Comparison of ENCODE assay signal across 29 cellular contexts in the genomic region with DNA sequence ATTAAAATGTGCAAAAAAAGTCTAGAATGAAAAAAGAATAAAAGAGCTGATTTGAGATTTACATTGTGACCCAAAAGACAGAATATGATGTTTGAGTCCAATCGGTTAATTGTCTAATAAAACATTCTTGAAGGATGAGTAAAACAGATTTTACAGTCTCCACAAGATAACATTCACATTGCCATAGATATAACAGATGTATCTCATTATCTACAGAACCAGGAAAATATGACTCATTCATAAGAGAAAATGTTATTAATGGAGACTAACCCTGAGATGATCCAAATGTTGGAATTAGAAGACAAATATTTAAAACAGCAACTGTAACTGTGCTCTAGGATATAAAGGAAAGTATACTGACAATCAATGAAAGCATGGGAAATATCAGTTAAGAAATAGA.
"Had no signal": no experiment of that assay in that cellular context is flagged by ENCODE, and none has a peak within 500 bp of the region (broad histone marks: within the 10 kb centered on the region; RNA-seq: fewer than 3 reads in every experiment).

No MANE protein-coding gene starts in this region.

- H3K4me1 Mint-ChIP-seq: activated B cell treated with CpG ODN at 0.5 μM for 24 hours; activated CD8-positive, alpha-beta memory T cell treated with anti-CD3 and anti-CD28 coated beads, Interleukin-2, amount 10 ng/mL, durations not matched to agents 7 days and 5 days; brain; immature natural killer cell; mesothelial cell of epicardium; naive B cell; nephron progenitor cell; stimulated activated naive B cell treated with anti-CD40 and anti-IgM and Interleukin-4, amounts not matched to agents 10 μg/mL and 1 μg/mL and 100 μg/mL, for 72 hours had no signal

- H3K27ac Mint-ChIP-seq: activated B cell treated with CpG ODN at 0.5 μM for 24 hours; activated CD8-positive, alpha-beta memory T cell treated with anti-CD3 and anti-CD28 coated beads, Interleukin-2, amount 10 ng/mL, durations not matched to agents 7 days and 5 days; activated CD8-positive, alpha-beta T cell treated with anti-CD3 and anti-CD28 coated beads, Interleukin-2, amount 10 ng/mL, durations not matched to agents 7 days and 5 days; activated naive CD4-positive, alpha-beta T cell treated with anti-CD3 and anti-CD28 coated beads, Interleukin-2, amount 50 U/mL, for 72 hours; brain; immature natural killer cell; mesothelial cell of epicardium; naive B cell; nephron progenitor cell; stimulated activated naive B cell treated with anti-CD40 and anti-IgM and Interleukin-4, amounts not matched to agents 10 μg/mL and 1 μg/mL and 100 μg/mL, for 72 hours had no signal

- H3K36me3 ChIP-seq: cardiac muscle cell, colonic mucosa, heart left ventricle, neutrophil, pancreas, sigmoid colon, stomach, thyroid gland, upper lobe of left lung had no signal

- H3K4me3 ChIP-seq: cardiac muscle cell, colonic mucosa, heart left ventricle, pancreas, psoas muscle, sigmoid colon, stomach, thyroid gland, upper lobe of left lung had no signal

- DNase-seq: activated B cell treated with CpG ODN at 0.5 μM for 24 hours; activated CD4-positive, alpha-beta T cell treated with anti-CD3 and anti-CD28 coated beads, Interleukin-2, amount 50 U/mL, for 1 hour; activated CD8-positive, alpha-beta memory T cell treated with anti-CD3 and anti-CD28 coated beads, Interleukin-2, amount 10 ng/mL, durations not matched to agents 7 days and 5 days; activated CD8-positive, alpha-beta T cell treated with anti-CD3 and anti-CD28 coated beads, Interleukin-2, amount 10 ng/mL, durations not matched to agents 7 days and 5 days; activated naive CD4-positive, alpha-beta T cell; activated T-cell treated with anti-CD3 and anti-CD28 coated beads, Interleukin-2, amount 50 U/mL, for 72 hours; anterior cingulate cortex; cerebellar nuclear complex; colonic mucosa; effector memory CD4-positive, alpha-beta T cell; heart left ventricle; hypothalamus; immature natural killer cell; naive B cell; nephron progenitor cell; pancreas; psoas muscle; sigmoid colon; small intestine; stimulated activated CD4-positive, alpha-beta T cell treated with anti-CD3 and anti-CD28 coated beads, Interleukin-1b, Interleukin-23, amount 100 ng/mL, for 48 hours; stimulated activated naive B cell treated with anti-CD40 and anti-IgM and Interleukin-4, amounts not matched to agents 10 μg/mL and 1 μg/mL and 100 μg/mL, for 72 hours; stomach; thyroid gland; upper lobe of left lung had no signal

- H3K4me1 ChIP-seq: colonic mucosa, heart left ventricle, pancreas, psoas muscle, sigmoid colon, stomach, thyroid gland, upper lobe of left lung had no signal

- H3K4me3 Mint-ChIP-seq: activated B cell treated with CpG ODN at 0.5 μM for 24 hours; activated CD8-positive, alpha-beta memory T cell treated with anti-CD3 and anti-CD28 coated beads, Interleukin-2, amount 10 ng/mL, durations not matched to agents 7 days and 5 days; activated CD8-positive, alpha-beta T cell treated with anti-CD3 and anti-CD28 coated beads, Interleukin-2, amount 10 ng/mL, durations not matched to agents 7 days and 5 days; activated T-cell treated with anti-CD3 and anti-CD28 coated beads, Interleukin-2, amount 50 U/mL, for 72 hours; brain; immature natural killer cell; mesothelial cell of epicardium; naive B cell; nephron progenitor cell; stimulated activated naive B cell treated with anti-CD40 and anti-IgM and Interleukin-4, amounts not matched to agents 10 μg/mL and 1 μg/mL and 100 μg/mL, for 72 hours had no signal

- H3K9me3 ChIP-seq: colonic mucosa, neutrophil, pancreas, psoas muscle, thyroid gland had no signal

- FAIRE-seq: pancreas, small intestine had no signal

- H3K27ac ChIP-seq: cardiac muscle cell, colonic mucosa, heart left ventricle, neutrophil, pancreas, psoas muscle, sigmoid colon, stomach, thyroid gland, upper lobe of left lung had no signal

- ATAC-seq: activated CD8-positive, alpha-beta memory T cell treated with anti-CD3 and anti-CD28 coated beads, Interleukin-2, amount 10 ng/mL, durations not matched to agents 7 days and 5 days; activated CD8-positive, alpha-beta T cell treated with anti-CD3 and anti-CD28 coated beads, Interleukin-2, amount 10 ng/mL, durations not matched to agents 7 days and 5 days; activated naive CD4-positive, alpha-beta T cell treated with anti-CD3 and anti-CD28 coated beads, Interleukin-2, amount 50 U/mL, for 72 hours; activated T-cell treated with anti-CD3 and anti-CD28 coated beads, Interleukin-2, amount 50 U/mL, for 72 hours; heart left ventricle; pancreas; psoas muscle; stimulated activated naive B cell treated with anti-CD40 and anti-IgM and Interleukin-4, amounts not matched to agents 10 μg/mL and 1 μg/mL and 100 μg/mL, for 72 hours had no signal

- H3K27me3 Mint-ChIP-seq: activated B cell treated with CpG ODN at 0.5 μM for 24 hours; activated CD8-positive, alpha-beta memory T cell treated with anti-CD3 and anti-CD28 coated beads, Interleukin-2, amount 10 ng/mL, durations not matched to agents 7 days and 5 days; stimulated activated naive B cell treated with anti-CD40 and anti-IgM and Interleukin-4, amounts not matched to agents 10 μg/mL and 1 μg/mL and 100 μg/mL, for 72 hours had no signal

- H3K27me3 ChIP-seq: cardiac muscle cell, colonic mucosa, heart left ventricle, neutrophil, pancreas, sigmoid colon, stomach, thyroid gland, upper lobe of left lung had no signal

- H3K36me3 Mint-ChIP-seq: activated CD8-positive, alpha-beta memory T cell treated with anti-CD3 and anti-CD28 coated beads, Interleukin-2, amount 10 ng/mL, durations not matched to agents 7 days and 5 days; activated naive CD4-positive, alpha-beta T cell treated with anti-CD3 and anti-CD28 coated beads, Interleukin-2, amount 50 U/mL, for 72 hours; brain; immature natural killer cell; stimulated activated naive B cell treated with anti-CD40 and anti-IgM and Interleukin-4, amounts not matched to agents 10 μg/mL and 1 μg/mL and 100 μg/mL, for 72 hours had no signal
